In the genomic region with DNA sequence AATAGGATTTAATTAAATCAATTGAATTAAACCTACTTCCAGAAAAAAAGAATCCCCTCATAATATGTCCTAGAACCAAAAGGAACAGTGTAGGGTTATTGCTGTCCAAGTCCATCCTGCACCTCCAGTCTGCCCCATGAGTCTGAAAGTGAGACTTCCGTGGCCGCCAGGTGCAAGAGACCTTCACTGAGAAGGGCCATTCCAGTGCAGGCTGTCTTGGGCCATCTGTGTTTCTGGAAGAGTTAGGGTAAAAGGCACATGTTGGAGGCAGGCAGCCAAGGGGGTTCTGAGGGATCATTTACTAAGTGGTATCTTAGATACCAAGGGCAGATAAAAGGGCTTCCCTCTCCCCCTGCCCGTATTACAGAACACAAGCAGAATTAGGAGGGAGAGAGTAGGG, we compare ENCODE assay signal across 1 cellular context.
TF ChIP-seq lines count a peak whose summit lies in the region.

No MANE protein-coding gene starts in this region.

TF ChIP-seq in HepG2, 621 proteins besides CTCF, POLR2A, EP300 and RAD21:
- TF ChIP-seq, protein P1, sequence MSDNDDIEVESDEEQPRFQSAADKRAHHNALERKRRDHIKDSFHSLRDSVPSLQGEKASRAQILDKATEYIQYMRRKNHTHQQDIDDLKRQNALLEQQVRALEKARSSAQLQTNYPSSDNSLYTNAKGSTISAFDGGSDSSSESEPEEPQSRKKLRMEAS (IDR thresholded peaks at IDR 0.05), result no peak
- TF ChIP-seq, protein P2, sequence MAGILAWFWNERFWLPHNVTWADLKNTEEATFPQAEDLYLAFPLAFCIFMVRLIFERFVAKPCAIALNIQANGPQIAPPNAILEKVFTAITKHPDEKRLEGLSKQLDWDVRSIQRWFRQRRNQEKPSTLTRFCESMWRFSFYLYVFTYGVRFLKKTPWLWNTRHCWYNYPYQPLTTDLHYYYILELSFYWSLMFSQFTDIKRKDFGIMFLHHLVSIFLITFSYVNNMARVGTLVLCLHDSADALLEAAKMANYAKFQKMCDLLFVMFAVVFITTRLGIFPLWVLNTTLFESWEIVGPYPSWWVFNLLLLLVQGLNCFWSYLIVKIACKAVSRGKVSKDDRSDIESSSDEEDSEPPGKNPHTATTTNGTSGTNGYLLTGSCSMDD (CRISPR knock-in tag; IDR thresholded peaks at IDR 0.05), result no peak
- TF ChIP-seq ELF4 (CRISPR knock-in tag; IDR thresholded peaks at IDR 0.05; ENCODE audit: borderline replicate concordance) (no peak), ZNF570 (CRISPR knock-in tag; IDR thresholded peaks at IDR 0.05; ENCODE audit: borderline replicate concordance) (no peak), ZC3H13 (CRISPR knock-in tag; IDR thresholded peaks at IDR 0.05) (no peak), YEATS2 (CRISPR knock-in tag; IDR thresholded peaks at IDR 0.05; ENCODE audit: borderline replicate concordance) (no peak), SNRNP70 (IDR thresholded peaks at IDR 0.05; ENCODE audit: low read depth, low read length) (no peak), ZNF878 (CRISPR knock-in tag; IDR thresholded peaks at IDR 0.05) (no peak), EED (CRISPR knock-in tag; IDR thresholded peaks at IDR 0.05) (no peak)
